ENCODE assay signal across 21 cellular contexts in the genomic region with DNA sequence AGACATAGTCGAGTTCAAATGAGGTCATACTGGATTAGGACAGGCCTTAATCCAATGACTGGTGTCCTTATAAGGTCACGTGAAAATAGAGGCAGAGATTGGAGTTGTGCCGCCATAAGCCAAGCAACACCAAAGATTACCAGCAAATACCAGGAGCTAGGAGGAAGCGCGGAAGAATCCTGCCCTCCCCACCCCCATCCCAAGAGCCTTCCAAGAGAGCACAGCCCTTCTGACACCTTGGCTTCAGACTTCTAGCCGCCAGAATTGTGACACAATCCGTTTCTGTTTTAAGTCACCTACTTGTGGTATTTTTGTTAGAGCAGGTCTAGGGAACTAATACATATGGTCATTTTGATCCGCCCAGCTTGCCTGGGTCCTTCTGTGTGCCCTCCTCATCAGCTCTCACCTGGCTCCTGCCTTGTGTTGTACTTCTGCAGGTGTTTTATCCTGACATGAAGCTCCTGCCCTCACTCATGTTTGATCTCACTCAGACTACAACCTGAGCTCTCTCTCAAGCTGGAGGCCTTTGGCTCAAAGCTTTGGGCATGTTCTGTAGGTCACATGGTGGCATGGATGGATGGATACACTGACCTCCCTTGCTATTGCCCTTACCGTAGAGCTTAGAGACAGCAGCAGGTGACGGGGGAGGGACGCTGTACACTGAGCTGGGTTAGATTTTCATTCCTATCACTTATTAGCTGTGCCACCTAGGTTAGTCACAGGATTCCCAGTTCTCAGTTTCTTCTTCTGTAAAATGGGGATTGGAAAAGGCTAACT. TPM values are rescaled to one million over a fixed set of nuclear protein-coding genes. Genes with fewer than 3 reads are reported as not detected.
DNase-seq lines count a peak whose midpoint lies in the region; ATAC-seq and TF ChIP-seq lines count a peak whose summit lies in the region.
"Had no signal": no experiment of that assay in that cellular context is flagged by ENCODE, and none has a peak within 500 bp of the region (broad histone marks: within the 10 kb centered on the region; RNA-seq: fewer than 3 reads in every experiment).

No MANE protein-coding gene starts in this region.

- H3K23me2 ChIP-seq in H9 (ENCODE audit: insufficient read length, low read depth, low read length, poor library complexity, severe bottlenecking), result no peaks in the 10 kb centered on the region

- H3K27ac Mint-ChIP-seq in H9, result no peak overlapping the region; a peak in 1 of 7 replicates
- peak overlapping the region; percentile 15 for H3K27ac Mint-ChIP-seq in neural progenitor cell
- H3K27ac Mint-ChIP-seq: B cell; CD8-positive, alpha-beta T cell; IgD-negative memory B cell had no signal

- H3K36me3 Mint-ChIP-seq in H9 (ENCODE audit: insufficient read depth in 1 of 3, low read depth in 3 of 3) (no peaks in the 10 kb centered on the region), neural progenitor cell (no peaks in the 10 kb centered on the region)
- H3K36me3 Mint-ChIP-seq: CD8-positive, alpha-beta T cell had no signal

- H3K23ac ChIP-seq in H9 (ENCODE audit: insufficient read length, low read depth, low read length), result no peak overlapping the region

- TF ChIP-seq POLR2A in erythroblast (IDR thresholded peaks at IDR 0.05; ENCODE audit: low read length), result peak; percentile 41

- intact Hi-C loops in left lung (cut with DNase I), result no loop called here

- H3K27me3 ChIP-seq in H9 (ENCODE audit: insufficient read depth, low read length) (no peaks in the 10 kb centered on the region), neural progenitor cell (no peaks in the 10 kb centered on the region), left lung (no peaks in the 10 kb centered on the region)

- H3K79me1 ChIP-seq in H9 (ENCODE audit: insufficient read depth, low read depth, low read length, poor library complexity, severe bottlenecking), result no peaks in the 10 kb centered on the region

- H3K4me1 ChIP-seq in H9 (ENCODE audit: insufficient read depth, low read length) (peaks cover 8% of the 10 kb centered on the region), neural progenitor cell (peaks cover 4% of the 10 kb centered on the region), left lung (no peaks in the 10 kb centered on the region)
- H3K4me1 ChIP-seq: BLaER1 treated with 17β-estradiol and CSF1 and Interleukin-3, amounts not matched to agents 10 nM and 100 nM had no signal

- H3K18ac ChIP-seq in H9 (ENCODE audit: insufficient read length, low read depth, low read length), result no peak overlapping the region

- no peak overlapping the region for H4K91ac ChIP-seq in H9 (ENCODE audit: insufficient read length, low read depth, low read length)

- H4K20me1 ChIP-seq in H9 (ENCODE audit: control insufficient read depth, insufficient read depth, insufficient read length) (no peaks in the 10 kb centered on the region), neural progenitor cell (ENCODE audit: low read depth) (no peaks in the 10 kb centered on the region)

- no peak overlapping the region for H4K5ac ChIP-seq in H9 (ENCODE audit: insufficient read length, low read depth, low read length)

- no peaks in the 10 kb centered on the region for H3K36me3 ChIP-seq in neural progenitor cell
- H3K36me3 ChIP-seq in left lung, result no peaks in the 10 kb centered on the region
- H3K36me3 ChIP-seq: BLaER1 treated with 17β-estradiol and CSF1 and Interleukin-3, amounts not matched to agents 10 nM and 100 nM had no signal

- no peak overlapping the region for H3K4me2 ChIP-seq in H9 (ENCODE audit: insufficient read depth, insufficient read length, low read length)
- H3K4me2 ChIP-seq in neural progenitor cell, result no peak overlapping the region
- H3K4me2 ChIP-seq: BLaER1 treated with 17β-estradiol and CSF1 and Interleukin-3, amounts not matched to agents 10 nM and 100 nM had no signal

- H3K56ac ChIP-seq in H9 (ENCODE audit: insufficient read length, low read depth, low read length), result no peak overlapping the region

- H2BK120ac ChIP-seq in H9 (ENCODE audit: low read depth, low read length, poor library complexity, severe bottlenecking), result no peak overlapping the region

- no peak overlapping the region for H4K8ac ChIP-seq in H9 (replicated peaks; ENCODE audit: insufficient read length, low read depth, low read length)

- no peak overlapping the region for H2BK15ac ChIP-seq in H9 (ENCODE audit: low read depth, low read length)

- H3K4me1 Mint-ChIP-seq in H9 (peaks cover 11 to 17% of the 10 kb centered on the region in 2 experiments), neural progenitor cell (peaks cover 14% of the 10 kb centered on the region)

- H3T11ph ChIP-seq in H9 (ENCODE audit: low read length), result no peak overlapping the region

- no peaks in the 10 kb centered on the region for H3F3A ChIP-seq in neural progenitor cell (ENCODE audit: low read depth)

- H3K4me3 Mint-ChIP-seq in H9 (no peak overlapping the region), neural progenitor cell (no peak overlapping the region)
- H3K4me3 Mint-ChIP-seq: B cell; CD8-positive, alpha-beta T cell; IgD-negative memory B cell had no signal

- no peak overlapping the region; the same call in 1 of the 2 replicates for H3K14ac ChIP-seq in H9 (ENCODE audit: insufficient read depth, low read length)

- DNase-seq in H9 (no peak), NCI-H82 treated with DMSO at 0.1 percent for 48 hours (lab: John Stamatoyannopoulos, UW; ENCODE audit: unreplicated experiment) (peak; percentile 91), erythroblast (lab: John Stamatoyannopoulos, UW) (no peak), neural progenitor cell (ENCODE audit: low spot score) (no peak), SKM-1 (lab: John Stamatoyannopoulos, UW; ENCODE audit: unreplicated experiment) (no peak), left lung (no peak)
- DNase-seq: 8988T; Calu3; CD8-positive, alpha-beta T cell; DMS53; DND-41; EL; HCEC 1CT had no signal

- WGBS in H9 (ENCODE audit: extremely low coverage, insufficient read length, low lambda C conversion rate), result no CpG with 5 or more reads among the region's 11 CpGs

- no peak overlapping the region for H2BK20ac ChIP-seq in H9 (ENCODE audit: low read depth, low read length, poor library complexity, severe bottlenecking)

- H3K9me3 Mint-ChIP-seq in H9 (no peaks in the 10 kb centered on the region), neural progenitor cell (no peaks in the 10 kb centered on the region)
- H3K9me3 Mint-ChIP-seq: CD8-positive, alpha-beta T cell; IgD-negative memory B cell had no signal

- H3K27ac ChIP-seq in H9 (ENCODE audit: insufficient read length, low read depth, low read length) (no peak overlapping the region), neural progenitor cell (no peak overlapping the region), left lung (no peak overlapping the region)
- H3K27ac ChIP-seq: BLaER1 treated with 17β-estradiol and CSF1 and Interleukin-3, amounts not matched to agents 10 nM and 100 nM had no signal

- H3K27me3 Mint-ChIP-seq in H9 (ENCODE audit: low read depth) (peaks cover 14% of the 10 kb centered on the region), neural progenitor cell (ENCODE audit: insufficient read depth, low read depth) (peaks cover 4% of the 10 kb centered on the region)
- H3K27me3 Mint-ChIP-seq: IgD-negative memory B cell had no signal

- no peak overlapping the region for H2AFZ ChIP-seq in H9 (ENCODE audit: low read length)
- no peak overlapping the region for H2AFZ ChIP-seq in neural progenitor cell (replicated peaks)

- no peak overlapping the region for H3K9ac ChIP-seq in H9 (ENCODE audit: extremely low read depth, insufficient read length, low read length)
- H3K9ac ChIP-seq in neural progenitor cell, result no peak overlapping the region
- H3K9ac ChIP-seq: BLaER1 treated with 17β-estradiol and CSF1 and Interleukin-3, amounts not matched to agents 10 nM and 100 nM had no signal

- H3K4ac ChIP-seq in H9 (ENCODE audit: low read depth, low read length), result no peak overlapping the region; the same call in 1 of the 2 replicates

- H3K9me3 ChIP-seq in H9 (ENCODE audit: control insufficient read depth, low read depth, low read length), result no peaks in the 10 kb centered on the region
- no peaks in the 10 kb centered on the region for H3K9me3 ChIP-seq in neural progenitor cell (ENCODE audit: low read depth)
- H3K9me3 ChIP-seq in left lung, result no peaks in the 10 kb centered on the region
- H3K9me3 ChIP-seq: BLaER1 treated with 17β-estradiol and CSF1 and Interleukin-3, amounts not matched to agents 10 nM and 100 nM had no signal

- H3K79me2 ChIP-seq in H9 (ENCODE audit: insufficient read depth, low read length) (no peaks in the 10 kb centered on the region), neural progenitor cell (ENCODE audit: low read depth) (no peaks in the 10 kb centered on the region)

- no peak for ATAC-seq in HG03196 (IDR thresholded peaks at IDR 0.05; ENCODE audit: unreplicated experiment)
- no peak for ATAC-seq in GM18907 (IDR thresholded peaks at IDR 0.05; ENCODE audit: unreplicated experiment)
- no peak for ATAC-seq in left lung
- ATAC-seq: CD8-positive, alpha-beta T cell; GM12878; HepG2 had no signal

- peak overlapping the region; percentile 52 for H2AK5ac ChIP-seq in H9 (ENCODE audit: insufficient read length, low read length)

- TF ChIP-seq CTCF in H9 (conservative IDR thresholded peaks at IDR 0.05) (no peak), neural progenitor cell (IDR thresholded peaks at IDR 0.05) (no peak), left lung (IDR thresholded peaks at IDR 0.05) (no peak)

- no peak overlapping the region for H2BK5ac ChIP-seq in H9 (ENCODE audit: insufficient read length, low read length)

- H2BK12ac ChIP-seq in H9 (ENCODE audit: insufficient read length, low read depth, low read length), result no peak overlapping the region

- no peak overlapping the region for H3K4me3 ChIP-seq in neural progenitor cell
- no peak overlapping the region for H3K4me3 ChIP-seq in left lung
- H3K4me3 ChIP-seq: BLaER1 treated with 17β-estradiol and CSF1 and Interleukin-3, amounts not matched to agents 10 nM and 100 nM; GM12878 had no signal

RNA-seq across cellular contexts. Expression of gene NUAK2, which starts 10.7 kb away (rescaled TPM):
- total RNA-seq in H9 (2021) (15.4 and 15.5 TPM in 2 replicates), neural progenitor cell (ENCODE audit: low replicate concordance) (29.4 and 56.2 TPM in 2 replicates), left lung (10 to 100 TPM; 10.3 to 12.3 TPM)

RNA-seq across cellular contexts. Expression of gene KLHDC8A, which starts 24.5 kb away (rescaled TPM):
- 0.96 and 1.0 TPM in 2 replicates for total RNA-seq in H9 (2021)
- total RNA-seq in neural progenitor cell (ENCODE audit: low replicate concordance), result 9.7 and 20.2 TPM in 2 replicates
- under 1 TPM in 1 of 2 donors, not detected in 1; 0.32 TPM for total RNA-seq in left lung
- total RNA-seq: Calu3; CD8-positive, alpha-beta T cell; GM12878; H4; HepG2 had no signal
